Comparison of ENCODE assay signal across 13 cellular contexts in genomic region chr15:42691770-42692169, GRCh38.
"Had no signal": no experiment of that assay in that cellular context is flagged by ENCODE, and none has a peak within 500 bp of the region (broad histone marks: within the 10 kb centered on the region; RNA-seq: fewer than 3 reads in every experiment).

No MANE protein-coding gene starts in this region.

- DNase-seq: activated CD8-positive, alpha-beta memory T cell treated with anti-CD3 and anti-CD28 coated beads, Interleukin-2, amount 50 U/mL, for 48 hours; activated naive CD4-positive, alpha-beta T cell; central memory CD4-positive, alpha-beta T cell; cortex of kidney; gastrocnemius medialis; left ventricle myocardium inferior; stimulated activated CD4-positive, alpha-beta T cell treated with anti-CD3 and anti-CD28 coated beads, Interleukin-12 subunit alpha, Interleukin-12 subunit beta, amount 100 ng/mL, for 4 hours; transverse colon had no signal

- H3K4me3 Mint-ChIP-seq: activated naive CD8-positive, alpha-beta T cell treated with anti-CD3 and anti-CD28 coated beads for 36 hours; brain; neural crest cell; WTC11 had no signal

- ATAC-seq: esophagus mucosa, gastrocnemius medialis, WTC11 had no signal

- H3K36me3 Mint-ChIP-seq: WTC11 had no signal

- H3K9me3 Mint-ChIP-seq: activated naive CD8-positive, alpha-beta T cell treated with anti-CD3 and anti-CD28 coated beads for 36 hours; brain; neural crest cell had no signal

- H3K27ac Mint-ChIP-seq: activated naive CD8-positive, alpha-beta T cell treated with anti-CD3 and anti-CD28 coated beads for 36 hours; brain; WTC11 had no signal

- H3K4me1 Mint-ChIP-seq: brain, neural crest cell, WTC11 had no signal

- H3K27me3 Mint-ChIP-seq: activated naive CD8-positive, alpha-beta T cell treated with anti-CD3 and anti-CD28 coated beads for 36 hours; brain had no signal
